ENCODE assay signal across 6 cellular contexts in the genomic region with DNA sequence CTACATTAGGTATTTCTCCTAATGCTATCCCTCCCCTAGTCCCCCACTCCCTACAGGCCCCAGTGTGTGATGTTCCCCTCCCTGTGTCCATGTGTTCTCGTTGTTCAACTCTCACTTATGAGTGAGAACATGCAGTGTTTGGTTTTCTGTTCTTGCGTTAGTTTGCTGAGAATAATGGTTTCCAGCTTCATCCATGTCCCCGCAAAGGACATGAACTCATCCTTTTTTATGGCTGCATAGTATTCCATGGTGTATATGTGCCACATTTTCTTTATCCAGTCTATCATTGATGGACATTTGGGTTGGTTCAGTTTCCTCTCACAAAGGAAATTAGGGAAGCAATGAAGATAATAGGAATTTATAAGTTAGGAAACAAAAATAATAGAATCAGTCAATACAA. TPM values are rescaled to one million over a fixed set of nuclear protein-coding genes. Genes with fewer than 3 reads are reported as not detected.
"Had no signal": no experiment of that assay in that cellular context is flagged by ENCODE, and none has a peak within 500 bp of the region (broad histone marks: within the 10 kb centered on the region; RNA-seq: fewer than 3 reads in every experiment).

No MANE protein-coding gene starts in this region.

RNA-seq across cellular contexts. Expression of a gene that starts 12.0 kb away (rescaled TPM):
- total RNA-seq: GM23338, H1, H9, HepG2, HFFc6, HT1080 had no signal
